In the genomic region with DNA sequence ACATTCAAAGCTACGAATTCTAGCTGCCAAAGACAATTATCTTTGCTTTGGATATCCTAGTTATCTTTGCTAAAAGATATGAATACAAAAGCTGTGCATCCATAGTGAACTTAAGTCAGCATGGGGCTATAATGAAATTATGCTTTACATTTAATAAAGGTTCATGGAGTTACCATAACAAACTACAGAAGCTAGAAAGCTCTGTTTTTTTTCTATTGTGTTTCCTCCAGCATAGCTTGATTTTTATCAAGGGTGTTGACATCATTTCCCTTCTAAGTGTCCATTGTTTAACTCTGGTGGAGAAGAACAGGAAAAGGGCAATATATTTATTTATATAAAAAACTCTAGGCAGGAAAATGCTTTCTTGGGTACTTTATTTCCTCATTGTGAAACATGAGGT, we compare ENCODE assay signal across 4 cellular contexts.
TF ChIP-seq lines count a peak whose summit lies in the region.

No MANE protein-coding gene starts in this region.

TF ChIP-seq in SK-N-SH, 30 proteins besides CTCF, POLR2A, EP300 and RAD21 (continued from another document):
- TF ChIP-seq, protein P1, sequence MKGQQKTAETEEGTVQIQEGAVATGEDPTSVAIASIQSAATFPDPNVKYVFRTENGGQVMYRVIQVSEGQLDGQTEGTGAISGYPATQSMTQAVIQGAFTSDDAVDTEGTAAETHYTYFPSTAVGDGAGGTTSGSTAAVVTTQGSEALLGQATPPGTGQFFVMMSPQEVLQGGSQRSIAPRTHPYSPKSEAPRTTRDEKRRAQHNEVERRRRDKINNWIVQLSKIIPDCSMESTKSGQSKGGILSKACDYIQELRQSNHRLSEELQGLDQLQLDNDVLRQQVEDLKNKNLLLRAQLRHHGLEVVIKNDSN (IDR thresholded peaks at IDR 0.05; ENCODE audit: borderline replicate concordance, low read depth), result no peak
- 0 out of 2 replicates have a peak, but pooled peaks have one; percentile 2 for TF ChIP-seq RCOR1 (IDR thresholded peaks at IDR 0.05; ENCODE audit: low read length)
- TF ChIP-seq FOXJ3 (CRISPR knock-in tag; IDR thresholded peaks at IDR 0.05), result no peak
- TF ChIP-seq, protein P2, sequence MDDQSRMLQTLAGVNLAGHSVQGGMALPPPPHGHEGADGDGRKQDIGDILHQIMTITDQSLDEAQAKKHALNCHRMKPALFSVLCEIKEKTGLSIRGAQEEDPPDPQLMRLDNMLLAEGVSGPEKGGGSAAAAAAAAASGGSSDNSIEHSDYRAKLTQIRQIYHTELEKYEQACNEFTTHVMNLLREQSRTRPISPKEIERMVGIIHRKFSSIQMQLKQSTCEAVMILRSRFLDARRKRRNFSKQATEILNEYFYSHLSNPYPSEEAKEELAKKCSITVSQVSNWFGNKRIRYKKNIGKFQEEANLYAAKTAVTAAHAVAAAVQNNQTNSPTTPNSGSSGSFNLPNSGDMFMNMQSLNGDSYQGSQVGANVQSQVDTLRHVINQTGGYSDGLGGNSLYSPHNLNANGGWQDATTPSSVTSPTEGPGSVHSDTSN (IDR thresholded peaks at IDR 0.05), result peak; percentile 29; the same call in 1 of the 2 replicates
- peak; percentile 15 for TF ChIP-seq TCF12 (IDR thresholded peaks at IDR 0.05)
- TF ChIP-seq POLR2AphosphoS5 (IDR thresholded peaks at IDR 0.05; ENCODE audit: low read depth, low read length), result no peak

TF ChIP-seq in endothelial cell of umbilical vein, 7 proteins besides CTCF, POLR2A, EP300 and RAD21 (continued from another document):
- TF ChIP-seq JUN (IDR thresholded peaks at IDR 0.05; ENCODE audit: borderline replicate concordance, insufficient read depth, insufficient read length, low read depth) (peak; percentile 88), GATA2 (IDR thresholded peaks at IDR 0.05; ENCODE audit: insufficient read depth, insufficient read length, low read depth, low read length) (peak; percentile 83), POLR2AphosphoS5 (IDR thresholded peaks at IDR 0.05; ENCODE audit: insufficient read depth, low read depth, low read length) (peak; percentile 51)

TF ChIP-seq in GM23338, 12 proteins besides CTCF, POLR2A, EP300 and RAD21 (continued from another document and continues in another):
- TF ChIP-seq, protein P3, sequence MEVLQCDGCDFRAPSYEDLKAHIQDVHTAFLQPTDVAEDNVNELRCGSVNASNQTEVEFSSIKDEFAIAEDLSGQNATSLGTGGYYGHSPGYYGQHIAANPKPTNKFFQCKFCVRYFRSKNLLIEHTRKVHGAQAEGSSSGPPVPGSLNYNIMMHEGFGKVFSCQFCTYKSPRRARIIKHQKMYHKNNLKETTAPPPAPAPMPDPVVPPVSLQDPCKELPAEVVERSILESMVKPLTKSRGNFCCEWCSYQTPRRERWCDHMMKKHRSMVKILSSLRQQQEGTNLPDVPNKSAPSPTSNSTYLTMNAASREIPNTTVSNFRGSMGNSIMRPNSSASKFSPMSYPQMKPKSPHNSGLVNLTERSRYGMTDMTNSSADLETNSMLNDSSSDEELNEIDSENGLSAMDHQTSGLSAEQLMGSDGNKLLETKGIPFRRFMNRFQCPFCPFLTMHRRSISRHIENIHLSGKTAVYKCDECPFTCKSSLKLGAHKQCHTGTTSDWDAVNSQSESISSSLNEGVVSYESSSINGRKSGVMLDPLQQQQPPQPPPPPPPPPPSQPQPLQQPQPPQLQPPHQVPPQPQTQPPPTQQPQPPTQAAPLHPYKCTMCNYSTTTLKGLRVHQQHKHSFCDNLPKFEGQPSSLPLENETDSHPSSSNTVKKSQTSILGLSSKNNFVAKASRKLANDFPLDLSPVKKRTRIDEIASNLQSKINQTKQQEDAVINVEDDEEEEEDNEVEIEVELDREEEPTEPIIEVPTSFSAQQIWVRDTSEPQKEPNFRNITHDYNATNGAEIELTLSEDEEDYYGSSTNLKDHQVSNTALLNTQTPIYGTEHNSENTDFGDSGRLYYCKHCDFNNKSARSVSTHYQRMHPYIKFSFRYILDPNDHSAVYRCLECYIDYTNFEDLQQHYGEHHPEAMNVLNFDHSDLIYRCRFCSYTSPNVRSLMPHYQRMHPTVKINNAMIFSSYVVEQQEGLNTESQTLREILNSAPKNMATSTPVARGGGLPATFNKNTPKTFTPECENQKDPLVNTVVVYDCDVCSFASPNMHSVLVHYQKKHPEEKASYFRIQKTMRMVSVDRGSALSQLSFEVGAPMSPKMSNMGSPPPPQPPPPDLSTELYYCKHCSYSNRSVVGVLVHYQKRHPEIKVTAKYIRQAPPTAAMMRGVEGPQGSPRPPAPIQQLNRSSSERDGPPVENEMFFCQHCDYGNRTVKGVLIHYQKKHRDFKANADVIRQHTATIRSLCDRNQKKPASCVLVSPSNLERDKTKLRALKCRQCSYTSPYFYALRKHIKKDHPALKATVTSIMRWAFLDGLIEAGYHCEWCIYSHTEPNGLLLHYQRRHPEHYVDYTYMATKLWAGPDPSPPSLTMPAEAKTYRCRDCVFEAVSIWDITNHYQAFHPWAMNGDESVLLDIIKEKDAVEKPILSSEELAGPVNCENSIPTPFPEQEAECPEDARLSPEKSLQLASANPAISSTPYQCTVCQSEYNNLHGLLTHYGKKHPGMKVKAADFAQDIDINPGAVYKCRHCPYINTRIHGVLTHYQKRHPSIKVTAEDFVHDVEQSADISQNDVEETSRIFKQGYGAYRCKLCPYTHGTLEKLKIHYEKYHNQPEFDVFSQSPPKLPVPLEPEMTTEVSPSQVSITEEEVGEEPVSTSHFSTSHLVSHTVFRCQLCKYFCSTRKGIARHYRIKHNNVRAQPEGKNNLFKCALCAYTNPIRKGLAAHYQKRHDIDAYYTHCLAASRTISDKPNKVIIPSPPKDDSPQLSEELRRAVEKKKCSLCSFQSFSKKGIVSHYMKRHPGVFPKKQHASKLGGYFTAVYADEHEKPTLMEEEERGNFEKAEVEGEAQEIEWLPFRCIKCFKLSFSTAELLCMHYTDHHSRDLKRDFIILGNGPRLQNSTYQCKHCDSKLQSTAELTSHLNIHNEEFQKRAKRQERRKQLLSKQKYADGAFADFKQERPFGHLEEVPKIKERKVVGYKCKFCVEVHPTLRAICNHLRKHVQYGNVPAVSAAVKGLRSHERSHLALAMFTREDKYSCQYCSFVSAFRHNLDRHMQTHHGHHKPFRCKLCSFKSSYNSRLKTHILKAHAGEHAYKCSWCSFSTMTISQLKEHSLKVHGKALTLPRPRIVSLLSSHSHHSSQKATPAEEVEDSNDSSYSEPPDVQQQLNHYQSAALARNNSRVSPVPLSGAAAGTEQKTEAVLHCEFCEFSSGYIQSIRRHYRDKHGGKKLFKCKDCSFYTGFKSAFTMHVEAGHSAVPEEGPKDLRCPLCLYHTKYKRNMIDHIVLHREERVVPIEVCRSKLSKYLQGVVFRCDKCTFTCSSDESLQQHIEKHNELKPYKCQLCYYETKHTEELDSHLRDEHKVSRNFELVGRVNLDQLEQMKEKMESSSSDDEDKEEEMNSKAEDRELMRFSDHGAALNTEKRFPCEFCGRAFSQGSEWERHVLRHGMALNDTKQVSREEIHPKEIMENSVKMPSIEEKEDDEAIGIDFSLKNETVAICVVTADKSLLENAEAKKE (CRISPR knock-in tag; IDR thresholded peaks at IDR 0.05), result no peak
- TF ChIP-seq CREB1 (CRISPR knock-in tag; IDR thresholded peaks at IDR 0.05; ENCODE audit: low read depth), result no peak
- no peak for TF ChIP-seq NANOG (IDR thresholded peaks at IDR 0.05; ENCODE audit: borderline replicate concordance)
- TF ChIP-seq JUNB (IDR thresholded peaks at IDR 0.05; ENCODE audit: unreplicated experiment), result no peak
- no peak for TF ChIP-seq POLR2AphosphoS5 (IDR thresholded peaks at IDR 0.05; ENCODE audit: low read depth)

TF ChIP-seq in GM12891, 5 proteins besides CTCF, POLR2A, EP300 and RAD21 (continued from another document):
- TF ChIP-seq SPI1 (IDR thresholded peaks at IDR 0.05; ENCODE audit: low read depth, low read length) (no peak), POLR2AphosphoS5 (IDR thresholded peaks at IDR 0.05; ENCODE audit: low read depth, low read length) (no peak)
